8 cellular contexts compared by ENCODE assay signal in genomic region chr3:57169872-57170623, GRCh38. TPM values are rescaled to one million over a fixed set of nuclear protein-coding genes. Genes with fewer than 3 reads are reported as not detected.
DNase-seq lines count a peak whose midpoint lies in the region; ATAC-seq and TF ChIP-seq lines count a peak whose summit lies in the region.

No MANE protein-coding gene starts in this region.

- H3K27ac ChIP-seq in OCI-LY1 (ENCODE audit: low read depth, low read length, poor library complexity, severe bottlenecking): no peak overlapping the region
- no peak overlapping the region for H3K27ac ChIP-seq in muscle layer of duodenum (ENCODE audit: low read length)

- H3K4me2 ChIP-seq in OCI-LY1 (ENCODE audit: low read length): peak overlapping the region; percentile 79

- ATAC-seq in GM18502 (IDR thresholded peaks at IDR 0.05; ENCODE audit: poor library complexity, unreplicated experiment) (peak; percentile 81), HG03342 (IDR thresholded peaks at IDR 0.05; ENCODE audit: unreplicated experiment) (peak; percentile 64), esophagus mucosa (peak; percentile 71)

- peak overlapping the region; percentile 52 for H3K9ac ChIP-seq in OCI-LY1 (ENCODE audit: low read length)

- H3K9me2 ChIP-seq in OCI-LY1 (ENCODE audit: low read depth, low read length): no peaks in the 10 kb centered on the region

- H3K4me1 ChIP-seq in OCI-LY1 (ENCODE audit: insufficient read depth, low read length, severe bottlenecking) (peaks cover 18% of the 10 kb centered on the region), muscle layer of duodenum (ENCODE audit: control insufficient read depth in 1 of 2, insufficient read depth in 2 of 2, low read length in 2 of 2) (peaks cover 0 to 5% of the 10 kb centered on the region in 2 donors)

- CTCF ChIA-PET in AG04449 (lab: Yijun Ruan, JAX): interaction anchor here (0.6 to 3.4 kb wide), 44 partner anchors 8 to 741 kb away, joined by 3 to 39 read pairs (median 4); partner anchors contain the start of gene HESX1

- H3K4me3 ChIP-seq in AG04449 (ENCODE audit: low read depth, low read length): peak overlapping the region; percentile 50
- H3K4me3 ChIP-seq in OCI-LY1 (ENCODE audit: low read depth, low read length, poor library complexity, severe bottlenecking): peak overlapping the region; percentile 62
- H3K4me3 ChIP-seq in muscle layer of duodenum (ENCODE audit: low read depth in 1 of 2, low read length in 2 of 2): peak overlapping the region; percentile 58 to 59

- no peaks in the 10 kb centered on the region for H3K36me3 ChIP-seq in OCI-LY1 (ENCODE audit: insufficient read depth, low read length)
- no peaks in the 10 kb centered on the region for H3K36me3 ChIP-seq in muscle layer of duodenum (ENCODE audit: control insufficient read depth in 1 of 2, insufficient read depth in 2 of 2, low read length in 2 of 2)

- H3F3A ChIP-seq in OCI-LY1 (ENCODE audit: insufficient read depth, low read length): no peaks in the 10 kb centered on the region

- TF ChIP-seq CTCF in AG04449 (IDR thresholded peaks at IDR 0.05; ENCODE audit: insufficient read depth, low read length, missing control alignments) (peak; percentile 85), OCI-LY1 (IDR thresholded peaks at IDR 0.05; ENCODE audit: low read length) (peak; percentile 97)

- H3K9me3 ChIP-seq in OCI-LY1 (ENCODE audit: low read length) (no peaks in the 10 kb centered on the region), muscle layer of duodenum (ENCODE audit: control insufficient read depth in 1 of 2, low read length in 2 of 2) (no peaks in the 10 kb centered on the region)

- no peaks in the 10 kb centered on the region for H3K79me2 ChIP-seq in OCI-LY1 (ENCODE audit: insufficient read depth, low read length)

- 0 out of 2 replicates have a peak overlapping the region, but pooled peaks have one; percentile 38 for H2AFZ ChIP-seq in OCI-LY1 (ENCODE audit: low read length)

- H3K27me3 ChIP-seq in OCI-LY1 (ENCODE audit: insufficient read depth, low read length) (no peaks in the 10 kb centered on the region), muscle layer of duodenum (ENCODE audit: low read depth, low read length) (no peaks in the 10 kb centered on the region)

- POLR2A ChIA-PET in AG04449 (lab: Yijun Ruan, JAX): interaction anchor here (0.7 kb wide), 1 partner anchor 26 kb away, joined by 3 read pairs; no protein-coding TSS in a partner anchor

- no peaks in the 10 kb centered on the region for H4K20me1 ChIP-seq in OCI-LY1 (ENCODE audit: insufficient read depth, low read length)

- DNase-seq in AG04449 (ENCODE audit: low read depth, low spot score): no peak
- DNase-seq in activated T-cell treated with anti-CD3 and anti-CD28 coated beads, Interleukin-2, amount 50 U/mL, for 1 hour: peak; percentile 64
- peak; percentile 28 for DNase-seq in stimulated activated CD8-positive, alpha-beta memory T cell treated with anti-CD3 and anti-CD28 coated beads, Interleukin-7, amount 100 ng/mL, for 24 hours (ENCODE audit: low read depth)

RNA-seq across cellular contexts. Expression of gene IL17RD, which starts 4.9 kb away (rescaled TPM):
- total RNA-seq in esophagus mucosa: 2.4 TPM

RNA-seq across cellular contexts. Expression of gene HESX1, which starts 29.7 kb away (rescaled TPM):
- 0.80 TPM for total RNA-seq in esophagus mucosa

RNA-seq across cellular contexts. Expression of gene APPL1, which starts 57.5 kb away (rescaled TPM):
- total RNA-seq in esophagus mucosa: 33.0 TPM
